In genomic region chr13:48253849-48254248, GRCh38 we compare ENCODE assay signal across 1 cellular context.
TF ChIP-seq lines count a peak whose summit lies in the region.

No MANE protein-coding gene starts in this region.

TF ChIP-seq in HepG2, 621 proteins besides CTCF, POLR2A, EP300 and RAD21 (continued from another document and continues in another):
- TF ChIP-seq ZBED4 (CRISPR knock-in tag; IDR thresholded peaks at IDR 0.05; ENCODE audit: borderline replicate concordance): no peak
- no peak for TF ChIP-seq IRF1 (CRISPR knock-in tag; IDR thresholded peaks at IDR 0.05; ENCODE audit: low read depth)
- no peak for TF ChIP-seq ZBTB8A (CRISPR knock-in tag; IDR thresholded peaks at IDR 0.05; ENCODE audit: borderline replicate concordance, low read depth)
- TF ChIP-seq HDAC6 (IDR thresholded peaks at IDR 0.05; ENCODE audit: low read depth, low read length): no peak
- no peak for TF ChIP-seq ZNF710 (CRISPR knock-in tag; IDR thresholded peaks at IDR 0.05; ENCODE audit: borderline replicate concordance)
- TF ChIP-seq TBP (CRISPR knock-in tag; IDR thresholded peaks at IDR 0.05): no peak
- peak; percentile 34; the same call in 1 of the 2 replicates for TF ChIP-seq SIX4 (CRISPR knock-in tag; IDR thresholded peaks at IDR 0.05)
- TF ChIP-seq HOXA9 (CRISPR knock-in tag; IDR thresholded peaks at IDR 0.05; ENCODE audit: borderline replicate concordance): no peak
- no peak for TF ChIP-seq ZBTB2 (CRISPR knock-in tag; IDR thresholded peaks at IDR 0.05; ENCODE audit: low read depth)
- TF ChIP-seq HNF1B (CRISPR knock-in tag; IDR thresholded peaks at IDR 0.05): no peak
- TF ChIP-seq CBFB (CRISPR knock-in tag; IDR thresholded peaks at IDR 0.05): no peak
- no peak for TF ChIP-seq PBX3 (CRISPR knock-in tag; IDR thresholded peaks at IDR 0.05; ENCODE audit: borderline replicate concordance)
- TF ChIP-seq ZNF343 (CRISPR knock-in tag; IDR thresholded peaks at IDR 0.05): no peak
- TF ChIP-seq PHF5A (CRISPR knock-in tag; IDR thresholded peaks at IDR 0.05; ENCODE audit: low read depth, unreplicated experiment): peak; percentile 16
- TF ChIP-seq ZNF160 (CRISPR knock-in tag; IDR thresholded peaks at IDR 0.05): no peak
- no peak for TF ChIP-seq ZNF274 (CRISPR knock-in tag; IDR thresholded peaks at IDR 0.05)
- TF ChIP-seq HOMEZ (CRISPR knock-in tag; IDR thresholded peaks at IDR 0.05; ENCODE audit: low read depth): peak; percentile 71; the same call in 1 of the 2 replicates
- peak; percentile 88 for TF ChIP-seq MEF2D (CRISPR knock-in tag; IDR thresholded peaks at IDR 0.05)
- no peak for TF ChIP-seq LBX2 (CRISPR knock-in tag; IDR thresholded peaks at IDR 0.05; ENCODE audit: borderline replicate concordance)
- TF ChIP-seq JUNB (CRISPR knock-in tag; IDR thresholded peaks at IDR 0.05; ENCODE audit: borderline replicate concordance): no peak
- no peak for TF ChIP-seq ZNF570 (CRISPR knock-in tag; IDR thresholded peaks at IDR 0.05; ENCODE audit: borderline replicate concordance)
- no peak for TF ChIP-seq BCL3 (CRISPR knock-in tag; IDR thresholded peaks at IDR 0.05)
- 0 out of 2 replicates have a peak, but pooled peaks have one; percentile 38 for TF ChIP-seq ZMYM4 (CRISPR knock-in tag; IDR thresholded peaks at IDR 0.05)
- TF ChIP-seq ISL2 (CRISPR knock-in tag; IDR thresholded peaks at IDR 0.05): peak; percentile 83
- no peak for TF ChIP-seq NFIC (IDR thresholded peaks at IDR 0.05; ENCODE audit: low read length)
- TF ChIP-seq CBX5 (CRISPR knock-in tag; IDR thresholded peaks at IDR 0.05; ENCODE audit: borderline replicate concordance): no peak
- TF ChIP-seq DMAP1 (CRISPR knock-in tag; IDR thresholded peaks at IDR 0.05): no peak
- TF ChIP-seq RXRB (CRISPR knock-in tag; IDR thresholded peaks at IDR 0.05; ENCODE audit: borderline replicate concordance): peak; percentile 55; the same call in 1 of the 2 replicates
- TF ChIP-seq ZNF672 (CRISPR knock-in tag; IDR thresholded peaks at IDR 0.05): no peak
- TF ChIP-seq ZFP37 (CRISPR knock-in tag; IDR thresholded peaks at IDR 0.05; ENCODE audit: borderline replicate concordance): no peak
- no peak for TF ChIP-seq ZNF652 (CRISPR knock-in tag; IDR thresholded peaks at IDR 0.05; ENCODE audit: borderline replicate concordance, low read depth)
- TF ChIP-seq ZBTB7A (CRISPR knock-in tag; IDR thresholded peaks at IDR 0.05): no peak
- TF ChIP-seq ZNF670 (CRISPR knock-in tag; IDR thresholded peaks at IDR 0.05; ENCODE audit: borderline replicate concordance): no peak
- TF ChIP-seq DNMT3B (CRISPR knock-in tag; conservative IDR thresholded peaks at IDR 0.05): no peak
- peak; percentile 37; the same call in 1 of the 2 replicates for TF ChIP-seq TCF7 (IDR thresholded peaks at IDR 0.05; ENCODE audit: low read depth)
- no peak for TF ChIP-seq SMAD1 (CRISPR knock-in tag; IDR thresholded peaks at IDR 0.05; ENCODE audit: borderline replicate concordance, low read depth)
- TF ChIP-seq ZNF263 (CRISPR knock-in tag; IDR thresholded peaks at IDR 0.05): no peak
- no peak for TF ChIP-seq ZNF558 (CRISPR knock-in tag; IDR thresholded peaks at IDR 0.05; ENCODE audit: borderline replicate concordance)
- peak; percentile 34; the same call in 1 of the 2 replicates for TF ChIP-seq CREM (IDR thresholded peaks at IDR 0.05)
- no peak for TF ChIP-seq CREM (CRISPR knock-in tag; IDR thresholded peaks at IDR 0.05)
- TF ChIP-seq ZNF761 (CRISPR knock-in tag; conservative IDR thresholded peaks at IDR 0.05): no peak
- no peak for TF ChIP-seq MTERF4 (CRISPR knock-in tag; IDR thresholded peaks at IDR 0.05)
- no peak for TF ChIP-seq ZNF329 (CRISPR knock-in tag; IDR thresholded peaks at IDR 0.05; ENCODE audit: low read depth)
- no peak for TF ChIP-seq KDM2A (CRISPR knock-in tag; IDR thresholded peaks at IDR 0.05; ENCODE audit: borderline replicate concordance, low read depth)
